ENCODE assay signal across 33 cellular contexts in genomic region chr6:20797597-20797996, GRCh38.
"Had no signal": no experiment of that assay in that cellular context is flagged by ENCODE, and none has a peak within 500 bp of the region (broad histone marks: within the 10 kb centered on the region; RNA-seq: fewer than 3 reads in every experiment).

No MANE protein-coding gene starts in this region.

- DNase-seq: Karpas-422, Kasumi-1, MG63, MM.1S, MV-4-11, NCI-H1048, NCI-H1092, NCI-H1092 treated with DMSO at 0.1 percent for 48 hours, NCI-H1105, NCI-H1105 treated with DMSO at 0.1 percent for 48 hours, NCI-H1417, NCI-H1417 treated with DMSO at 0.1 percent for 48 hours, NCI-H1436, NCI-H1436 treated with DMSO at 0.1 percent for 48 hours, NCI-H146, NCI-H1694, NCI-H1694 treated with DMSO at 0.1 percent for 48 hours, NCI-H187, NCI-H187 treated with DMSO at 0.1 percent for 48 hours, NCI-H1930, NCI-H2029, NCI-H2029 treated with DMSO at 0.1 percent for 48 hours, NCI-H2081, NCI-H2081 treated with DMSO at 0.1 percent for 48 hours, NCI-H2107, NCI-H2171, NCI-H2171 treated with DMSO at 0.1 percent for 48 hours, NCI-H2227 treated with DMSO at 0.1 percent for 48 hours, NCI-H226, NCI-H345, NCI-H446, NCI-H446 treated with DMSO at 0.1 percent for 48 hours, NCI-H510A had no signal
